In the genomic region with DNA sequence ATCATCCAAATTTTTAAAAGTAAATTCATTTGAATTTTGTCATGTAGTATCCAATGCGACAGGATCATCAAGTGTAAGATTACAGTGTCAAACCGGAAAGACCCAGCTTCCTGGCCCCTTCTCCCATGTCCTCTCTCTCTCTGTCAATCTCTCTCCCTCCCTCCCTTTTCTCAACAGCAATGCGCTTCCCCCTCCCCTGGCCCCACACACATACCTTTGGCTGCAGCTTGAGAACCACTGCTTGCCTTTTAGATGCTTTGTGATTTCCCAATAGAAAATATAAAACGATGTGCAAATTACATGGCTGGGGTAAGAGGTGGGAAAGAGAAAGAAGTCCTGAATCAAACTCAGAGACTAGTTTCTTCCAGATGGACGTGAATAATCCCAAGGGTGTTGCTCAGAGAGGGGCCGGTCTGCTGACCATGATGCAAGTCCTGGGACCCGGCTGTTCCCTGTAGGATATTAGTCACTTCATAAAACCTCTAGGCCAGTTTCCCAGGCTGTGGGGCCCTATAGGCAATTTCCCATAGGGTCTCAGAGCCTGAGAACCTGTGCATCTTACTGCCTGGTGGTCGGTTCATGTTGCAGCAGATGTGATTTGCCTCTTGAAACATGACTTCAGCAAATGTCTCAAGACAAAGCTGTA, we compare ENCODE assay signal across 13 cellular contexts. TPM values are rescaled to one million over a fixed set of nuclear protein-coding genes. Genes with fewer than 3 reads are reported as not detected.
DNase-seq lines count a peak whose midpoint lies in the region; ATAC-seq, FAIRE-seq and TF ChIP-seq lines count a peak whose summit lies in the region.
"Had no signal": no experiment of that assay in that cellular context is flagged by ENCODE, and none has a peak within 500 bp of the region (broad histone marks: within the 10 kb centered on the region; RNA-seq: fewer than 3 reads in every experiment).

No MANE protein-coding gene starts in this region.

- H2AFZ ChIP-seq in H1 (ENCODE audit: low read length) = no peak overlapping the region

- H3K79me1 ChIP-seq in H1 (ENCODE audit: low read depth, low read length) = no peaks in the 10 kb centered on the region

- H3K27me3 Mint-ChIP-seq in naive thymus-derived CD4-positive, alpha-beta T cell = no peaks in the 10 kb centered on the region

- H4K20me1 ChIP-seq in H1 (replicated peaks in 1 of 2; ENCODE audit: control insufficient read depth in 1 of 2, insufficient read depth in 2 of 2, low read length in 2 of 2) = no peaks in the 10 kb centered on the region

- no peak overlapping the region for H3K23ac ChIP-seq in H1 (ENCODE audit: insufficient read length)

- peak overlapping the region in 2 of 10 donors; percentile 1 to 4 for H3K4me3 Mint-ChIP-seq in naive thymus-derived CD4-positive, alpha-beta T cell

- FAIRE-seq in HTR-8/SVneo (lab: Jason Lieb, UNC) = no peak
- FAIRE-seq in H1 (lab: Jason Lieb, UNC) = no peak
- FAIRE-seq: keratinocyte had no signal

- 0 out of 2 replicates have a peak overlapping the region, but pooled peaks have one; percentile 17 for H2BK12ac ChIP-seq in H1 (ENCODE audit: low read depth, low read length)

- H3K9ac ChIP-seq in H1 (replicated peaks in 1 of 4; ENCODE audit: extremely low read depth in 1 of 4, low read depth in 3 of 4, low read length in 3 of 4) = no peak overlapping the region

- H3K4me1 Mint-ChIP-seq in naive thymus-derived CD4-positive, alpha-beta T cell = peaks cover 68 to 87% (median 82%) of the 10 kb centered on the region in 7 donors

- peaks cover 0 to 2% (median 0%) of the 10 kb centered on the region in 11 donors for H3K9me3 Mint-ChIP-seq in naive thymus-derived CD4-positive, alpha-beta T cell

- no peaks in the 10 kb centered on the region for H3K79me2 ChIP-seq in H1 (ENCODE audit: control insufficient read depth in 1 of 2, insufficient read depth in 2 of 2, low read length in 2 of 2)

- POLR2A ChIA-PET in AG04450 (lab: Yijun Ruan, JAX) (interaction anchor here (0.7 kb wide), 1 partner anchor 78 kb away, joined by 3 read pairs; no protein-coding TSS in a partner anchor), H1 (lab: Charles Lee; ENCODE audit: partially characterized antibody) (interaction anchor here (0.8 kb wide), 1 partner anchor 10 kb away, joined by 3 read pairs; no protein-coding TSS in a partner anchor)
- POLR2A ChIA-PET in naive thymus-derived CD4-positive, alpha-beta T cell (lab: Charles Lee) = interaction anchor here (0.9 to 18.7 kb wide), 7 partner anchors 10 to 331 kb away, joined by 3 to 546 read pairs (median 6); no protein-coding TSS in a partner anchor

- DNase-seq in AG04450 (ENCODE audit: low read depth, low spot score) = peak; percentile 83
- DNase-seq in HTR-8/SVneo (ENCODE audit: insufficient read length, low spot score) = peak; percentile 19
- DNase-seq in H1 (ENCODE audit: low read depth in 1 of 2, low spot score in 2 of 2) = no peak
- no peak for DNase-seq in naive thymus-derived CD4-positive, alpha-beta T cell
- no peak for DNase-seq in NCI-H2196 treated with DMSO at 0.1 percent for 48 hours (lab: John Stamatoyannopoulos, UW; ENCODE audit: unreplicated experiment)
- no peak for DNase-seq in DMS 273 (lab: John Stamatoyannopoulos, UW; ENCODE audit: unreplicated experiment)
- DNase-seq in hypothalamus (lab: John Stamatoyannopoulos, UW) = no peak
- DNase-seq: activated CD4-positive, alpha-beta T cell treated with anti-CD3 and anti-CD28 coated beads for 4 hours; COR-L47; thyroid gland had no signal

- no peak overlapping the region for H2BK5ac ChIP-seq in H1 (ENCODE audit: low read depth, low read length)

- H3K4me2 ChIP-seq in H1 (ENCODE audit: insufficient read depth in 1 of 2, low read depth in 2 of 2, low read length in 2 of 2) = no peak overlapping the region

- peak overlapping the region; percentile 67 to 100 (median 98) for H3K27ac Mint-ChIP-seq in naive thymus-derived CD4-positive, alpha-beta T cell

- H4K8ac ChIP-seq in H1 (ENCODE audit: extremely low read depth, insufficient read depth, low read length) = no peak overlapping the region

- no peak overlapping the region for H3K18ac ChIP-seq in H1 (ENCODE audit: extremely low read depth, low read length)

- no peak overlapping the region for H3K56ac ChIP-seq in H1 (replicated peaks; ENCODE audit: insufficient read length, low read depth, low read length)

- no peak overlapping the region for H3K4ac ChIP-seq in H1 (replicated peaks; ENCODE audit: insufficient read length, low read depth, low read length)

- peaks cover 2 to 8% (median 3%) of the 10 kb centered on the region in 4 experiments; a peak in 6 of 7 replicates for H3K4me1 ChIP-seq in H1 (replicated peaks in 1 of 4; ENCODE audit: control insufficient read depth in 3 of 4, insufficient read depth in 4 of 4, low read length in 3 of 4)
- peaks cover 25 to 56% of the 10 kb centered on the region in 2 donors for H3K4me1 ChIP-seq in naive thymus-derived CD4-positive, alpha-beta T cell (ENCODE audit: control insufficient read depth in 2 of 2, insufficient read depth in 2 of 2, low read length in 2 of 2)

- H2AK5ac ChIP-seq in H1 (ENCODE audit: low read depth, low read length) = 0 out of 2 replicates have a peak overlapping the region, but pooled peaks have one; percentile 32

- intact Hi-C loops in naive thymus-derived CD4-positive, alpha-beta T cell (cut with micrococcal nuclease) = no loop called here

- CTCF ChIA-PET in AG04450 (lab: Charles Lee) = interaction anchor here (1.1 to 3.8 kb wide), 5 partner anchors 9 to 464 kb away, joined by 5 to 25 read pairs (median 11); no protein-coding TSS in a partner anchor
- CTCF ChIA-PET in H1 (lab: Charles Lee; ENCODE audit: partially characterized antibody) = interaction anchor here (0.7 to 22.9 kb wide), 12 partner anchors 4 to 464 kb away, joined by 3 to 319 read pairs (median 6); no protein-coding TSS in a partner anchor
- CTCF ChIA-PET in naive thymus-derived CD4-positive, alpha-beta T cell (lab: Charles Lee) = interaction anchor here (0.8 to 3.1 kb wide), 4 partner anchors 9 to 326 kb away, joined by 3 to 13 read pairs (median 4); no protein-coding TSS in a partner anchor

- H3K23me2 ChIP-seq in H1 (ENCODE audit: low read depth, low read length) = no peaks in the 10 kb centered on the region

- 72% methylated on average over 8 of the region's 8 CpGs; no CpG with 5 or more reads in 1 of the 2 experiments for WGBS in H1 (ENCODE audit: extremely low coverage in 1 of 2, insufficient coverage in 1 of 2, insufficient read length in 1 of 2, insufficient replicate concordance in 2 of 2, low coverage in 1 of 2, low lambda C conversion rate in 2 of 2, missing lambda C conversion rate in 1 of 2), 2 experiments

- ATAC-seq in naive thymus-derived CD4-positive, alpha-beta T cell = no peak
- no peak for ATAC-seq in SK-N-SH treated with all-trans-retinoic acid at 6 μM for 48 hours

- peaks cover 0 to 1% (median 0%) of the 10 kb centered on the region in 5 donors for H3K36me3 Mint-ChIP-seq in naive thymus-derived CD4-positive, alpha-beta T cell

- H3K4me3 ChIP-seq in AG04450 (ENCODE audit: low read depth, low read length) (no peak overlapping the region), H1 (ENCODE audit: extremely low read depth in 1 of 4, insufficient read depth in 2 of 4, low read depth in 3 of 4, low read length in 4 of 4) (no peak overlapping the region)
- no peak overlapping the region for H3K4me3 ChIP-seq in naive thymus-derived CD4-positive, alpha-beta T cell (ENCODE audit: low read length)
- H3K4me3 ChIP-seq: cardiac muscle cell, thyroid gland had no signal

- no peaks in the 10 kb centered on the region for H3K36me3 ChIP-seq in H1 (ENCODE audit: control insufficient read depth in 2 of 4, insufficient read depth in 4 of 4, low read length in 3 of 4)
- H3K36me3 ChIP-seq in naive thymus-derived CD4-positive, alpha-beta T cell (ENCODE audit: control insufficient read depth in 2 of 3, insufficient read depth in 3 of 3, low read length in 3 of 3) = no peaks in the 10 kb centered on the region
- H3K36me3 ChIP-seq: cardiac muscle cell, thyroid gland had no signal

- no peak overlapping the region for H2BK120ac ChIP-seq in H1 (replicated peaks; ENCODE audit: low read depth, low read length)

- no peak for TF ChIP-seq EP300 in H1 (IDR thresholded peaks at IDR 0.05; ENCODE audit: borderline replicate concordance in 1 of 2, low read depth in 2 of 2, low read length in 2 of 2)

- TF ChIP-seq POLR2A in H1 (IDR thresholded peaks at IDR 0.05; ENCODE audit: control extremely low read depth in 1 of 2, low read depth in 2 of 2, low read length in 2 of 2) = no peak

- H3K27ac ChIP-seq in AG04450 (ENCODE audit: low read depth, low read length) (peak overlapping the region; percentile 73), H1 (ENCODE audit: low read depth, low read length) (no peak overlapping the region)
- peak overlapping the region; percentile 33 for H3K27ac ChIP-seq in naive thymus-derived CD4-positive, alpha-beta T cell (ENCODE audit: low read depth, low read length)
- H3K27ac ChIP-seq: cardiac muscle cell, thyroid gland had no signal

- H3K27me3 ChIP-seq in AG04450 (ENCODE audit: control insufficient read depth, insufficient read depth, low read length) = no peaks in the 10 kb centered on the region
- peaks cover 0 to 3% (median 0%) of the 10 kb centered on the region in 4 experiments; a peak in 4 of 7 replicates for H3K27me3 ChIP-seq in H1 (replicated peaks in 1 of 4; ENCODE audit: control insufficient read depth in 3 of 4, extremely low read depth in 1 of 4, insufficient read depth in 3 of 4, low read length in 3 of 4)
- no peaks in the 10 kb centered on the region for H3K27me3 ChIP-seq in naive thymus-derived CD4-positive, alpha-beta T cell (ENCODE audit: control insufficient read depth in 2 of 2, insufficient read depth in 2 of 2, low read length in 2 of 2)
- H3K27me3 ChIP-seq: thyroid gland had no signal

- TF ChIP-seq RAD21 in H1 (IDR thresholded peaks at IDR 0.05 in 1 of 2, conservative IDR thresholded peaks at IDR 0.05 in 1 of 2; ENCODE audit: low read depth in 2 of 2, low read length in 2 of 2) = no peak

- H4K5ac ChIP-seq in H1 (ENCODE audit: insufficient read length, low read depth, low read length) = no peak overlapping the region

- H3K9me3 ChIP-seq in AG04450 (ENCODE audit: control insufficient read depth, insufficient read depth, low read length) = no peaks in the 10 kb centered on the region
- H3K9me3 ChIP-seq in H1 (ENCODE audit: insufficient read depth in 2 of 2, low read depth in 1 of 2, low read length in 1 of 2) = no peaks in the 10 kb centered on the region
- H3K9me3 ChIP-seq in naive thymus-derived CD4-positive, alpha-beta T cell (ENCODE audit: control insufficient read depth in 2 of 3, low read length in 3 of 3) = no peaks in the 10 kb centered on the region
- H3K9me3 ChIP-seq: thyroid gland had no signal

- H2BK15ac ChIP-seq in H1 (ENCODE audit: low read length) = no peak overlapping the region

- H3K14ac ChIP-seq in H1 (ENCODE audit: insufficient read length) = no peak overlapping the region

- no peak overlapping the region for H4K91ac ChIP-seq in H1 (replicated peaks; ENCODE audit: insufficient read length, low read length)

- peak overlapping the region; percentile 7; the same call in 1 of the 2 replicates for H2BK20ac ChIP-seq in H1 (ENCODE audit: low read length)

- TF ChIP-seq CTCF in AG04450 (IDR thresholded peaks at IDR 0.05; ENCODE audit: low read depth, low read length) (no peak), H1 (IDR thresholded peaks at IDR 0.05; ENCODE audit: control extremely low read depth in 1 of 3, insufficient read depth in 1 of 3, low read depth in 1 of 3, low read length in 3 of 3) (no peak)

RNA-seq across cellular contexts. Expression of a gene that starts 34.3 kb away (rescaled TPM):
- polyA plus RNA-seq in AG04450 (2011; rRNA removed) = 32.3 and 34.6 TPM in 2 replicates
- polyA minus RNA-seq in AG04450 (2011; rRNA and poly(A)+ RNA removed) = 51.1 and 58.3 TPM in 2 replicates
- 33.7 and 35.3 TPM in 2 replicates for total RNA-seq in H1 (2021; fragmentation: NEBNext Ultra II Directional; extraction: Animal tissue kit (Norgen Biotek cat#: 25700))
- polyA plus RNA-seq in H1 (2011; rRNA removed) = 10.0 and 10.7 TPM in 2 replicates
- polyA plus RNA-seq in H1 (2011; cell fraction: cytosol; rRNA removed) = 10.7 TPM
- polyA plus RNA-seq in H1 (2011; cell fraction: nucleus; rRNA removed) = 9.4 TPM
- 10.8 to 21.3 TPM (median 13.8 TPM) in 4 replicates for polyA plus RNA-seq in H1 (2012, experiment 1 of 2)
- polyA plus RNA-seq in H1 (2012, experiment 2 of 2) = 2.2 TPM
- 19.4 TPM for polyA plus RNA-seq in H1 (2013, experiment 1 of 2)
- polyA plus RNA-seq in H1 (2013, experiment 2 of 2) = 18.6 TPM
- polyA minus RNA-seq in H1 (2011; rRNA and poly(A)+ RNA removed) = 23.9 and 26.2 TPM in 2 replicates
- 8.1 TPM for polyA minus RNA-seq in H1 (2011; cell fraction: cytosol; rRNA and poly(A)+ RNA removed)
- polyA minus RNA-seq in H1 (2011; cell fraction: nucleus; rRNA and poly(A)+ RNA removed) = 26.0 TPM
- total RNA-seq in naive thymus-derived CD4-positive, alpha-beta T cell = 100 to 1,000 TPM; 659 to 871 (median 773) TPM
- polyA plus RNA-seq in naive thymus-derived CD4-positive, alpha-beta T cell = 100 to 1,000 TPM; 514 to 634 TPM

Comparison
In these comparisons a context has a peak if more than half of its experiments do, and no peak if none do; other contexts are left out.
1. DNase-seq: peak in AG04450 (single experiment) and HTR-8/SVneo (single experiment); none in H1 (0 of 2), naive thymus-derived CD4-positive, alpha-beta T cell (0 of 9), NCI-H2196 treated with DMSO at 0.1 percent for 48 hours (single experiment), DMS 273 (single experiment) and hypothalamus (0 of 51).
2. RNA of a gene that starts 34.3 kb away (polyA plus RNA-seq): 514 to 634 TPM in naive thymus-derived CD4-positive, alpha-beta T cell; 32.3 to 34.6 TPM in AG04450 and 2.2 to 21.3 TPM in H1; every median in the first group is over 10 times any median in the second.